ENCODE assay signal across 18 cellular contexts in genomic region chr7:33748793-33749192, GRCh38.
A peak's percentile ranks its signal among the peaks of the same experiment; 100 is the strongest.
DNase-seq lines count a peak whose midpoint lies in the region; ATAC-seq and TF ChIP-seq lines count a peak whose summit lies in the region.
"Had no signal": no experiment of that assay in that cellular context is flagged by ENCODE, and none has a peak within 500 bp of the region (broad histone marks: within the 10 kb centered on the region; RNA-seq: fewer than 3 reads in every experiment).

No MANE protein-coding gene starts in this region.

- H3K36me3 ChIP-seq in endodermal cell (ENCODE audit: control insufficient read depth, insufficient read depth, low read length), result no peaks in the 10 kb centered on the region
- H3K36me3 ChIP-seq in gastrocnemius medialis, result no peaks in the 10 kb centered on the region

- peaks cover 23% of the 10 kb centered on the region for H3K4me1 Mint-ChIP-seq in endodermal cell
- H3K4me1 Mint-ChIP-seq: CD4-positive, CD25-positive, alpha-beta regulatory T cell had no signal

- H3K27me3 ChIP-seq in endodermal cell (ENCODE audit: control insufficient read depth, insufficient read depth, low read length, poor library complexity, severe bottlenecking) (no peaks in the 10 kb centered on the region), gastrocnemius medialis (no peaks in the 10 kb centered on the region)

- in situ Hi-C loops in gastrocnemius medialis (cut with MboI; ENCODE audit: low sequenced_read_pairs in 4 of 4), result no loop called here

- intact Hi-C loops in gastrocnemius medialis (cut with DNase I; ENCODE audit: low total_unique reads), result loop anchor here (10.0 kb wide), 2 partner anchors 294 to 324 kb away; no protein-coding TSS in a partner anchor

- ATAC-seq in gastrocnemius medialis (peak in 1 of 2 donors; percentile 58), HG02678 (IDR thresholded peaks at IDR 0.05; ENCODE audit: unreplicated experiment) (no peak), HG03159 (IDR thresholded peaks at IDR 0.05; ENCODE audit: unreplicated experiment) (no peak)
- ATAC-seq: K562, PC-3 had no signal

- H3K4me1 ChIP-seq in endodermal cell (ENCODE audit: control insufficient read depth, insufficient read depth, low read length) (peaks cover 5% of the 10 kb centered on the region), gastrocnemius medialis (peaks cover 6 to 7% of the 10 kb centered on the region in 2 donors)

- H3K9me3 ChIP-seq in endodermal cell (ENCODE audit: control insufficient read depth, low read length), result no peaks in the 10 kb centered on the region
- no peaks in the 10 kb centered on the region for H3K9me3 ChIP-seq in gastrocnemius medialis

- no peak overlapping the region for H3K4me3 Mint-ChIP-seq in endodermal cell
- H3K4me3 Mint-ChIP-seq: CD4-positive, CD25-positive, alpha-beta regulatory T cell had no signal

- H3K9me3 Mint-ChIP-seq in endodermal cell, result peaks cover 4% of the 10 kb centered on the region

- H3K27me3 Mint-ChIP-seq in endodermal cell (ENCODE audit: insufficient read depth), result no peaks in the 10 kb centered on the region
- H3K27me3 Mint-ChIP-seq: CD4-positive, CD25-positive, alpha-beta regulatory T cell had no signal

- DNase-seq in LHCN-M2 (ENCODE audit: low read depth) (peak; percentile 82), RPMI7951 (ENCODE audit: low read depth) (peak; percentile 45), endodermal cell (no peak), gastrocnemius medialis (peak; percentile 20 to 39), SKM-1 treated with dmso at 0.1 percent for 144 hours (lab: John Stamatoyannopoulos, UW; ENCODE audit: unreplicated experiment) (no peak)
- DNase-seq: CD4-positive, CD25-positive, alpha-beta regulatory T cell; EL; NCI-H1092 treated with DMSO at 0.1 percent for 48 hours; NCI-H1436 treated with DMSO at 0.1 percent for 48 hours; NCI-H1930; NCI-H2171; NCI-H446 treated with DMSO at 0.1 percent for 48 hours; NCI-H526 treated with DMSO at 0.1 percent for 48 hours; PC-3; RPMI8226 had no signal

- no peak overlapping the region for H3K9ac ChIP-seq in endodermal cell (ENCODE audit: extremely low read depth, low read length, poor library complexity, severe bottlenecking)

- peaks cover 2% of the 10 kb centered on the region for H3K36me3 Mint-ChIP-seq in endodermal cell (ENCODE audit: low read depth)
- H3K36me3 Mint-ChIP-seq: CD4-positive, CD25-positive, alpha-beta regulatory T cell had no signal

- H3K27ac Mint-ChIP-seq in endodermal cell, result peak overlapping the region; percentile 5

- TF ChIP-seq CTCF in endodermal cell (conservative IDR thresholded peaks at IDR 0.05), result no peak
- no peak for TF ChIP-seq CTCF in gastrocnemius medialis (IDR thresholded peaks at IDR 0.05 in 4 of 5, conservative IDR thresholded peaks at IDR 0.05 in 1 of 5)

- WGBS in endodermal cell (ENCODE audit: insufficient coverage in 1 of 2, insufficient read length in 1 of 2), 2 experiments, result 85% methylated on average over 7 of the region's 7 CpGs; no CpG with 5 or more reads in 1 of the 2 experiments

- TF ChIP-seq POLR2A in gastrocnemius medialis (IDR thresholded peaks at IDR 0.05), result no peak

- H3K27ac ChIP-seq in endodermal cell (ENCODE audit: low read depth, low read length), result no peak overlapping the region
- H3K27ac ChIP-seq in gastrocnemius medialis, result no peak overlapping the region

- H3K4me3 ChIP-seq in endodermal cell (ENCODE audit: low read length) (no peak overlapping the region), gastrocnemius medialis (no peak overlapping the region)
- H3K4me3 ChIP-seq: K562 had no signal

Comparison
In these comparisons a context has a peak if more than half of its experiments do, and no peak if none do; other contexts are left out.
1. DNase-seq: peak in LHCN-M2 (single experiment), RPMI7951 (single experiment) and gastrocnemius medialis (2 of 2); none in endodermal cell (single experiment) and SKM-1 treated with dmso at 0.1 percent for 144 hours (single experiment).